ENCODE assay signal across 13 cellular contexts in genomic region chr1:38061883-38062328, GRCh38. TPM values are rescaled to one million over a fixed set of nuclear protein-coding genes. Genes with fewer than 3 reads are reported as not detected.
A peak's percentile ranks its signal among the peaks of the same experiment; 100 is the strongest.
DNase-seq lines count a peak whose midpoint lies in the region; ATAC-seq and TF ChIP-seq lines count a peak whose summit lies in the region.
"Had no signal": no experiment of that assay in that cellular context is flagged by ENCODE, and none has a peak within 500 bp of the region (broad histone marks: within the 10 kb centered on the region; RNA-seq: fewer than 3 reads in every experiment).

No MANE protein-coding gene starts in this region.

- peaks cover 84% of the 10 kb centered on the region for H3K4me1 ChIP-seq in A673 (ENCODE audit: insufficient read depth, low read length, poor library complexity, severe bottlenecking)

- CTCF ChIA-PET in A673 (lab: Charles Lee) = interaction anchor here (0.7 to 2.4 kb wide), 3 partner anchors 10 to 21 kb away, joined by 3 to 20 read pairs (median 4); partner anchors contain the start of gene POU3F1

- peak; percentile 45 for ATAC-seq in GM18861 (IDR thresholded peaks at IDR 0.05; ENCODE audit: unreplicated experiment)
- ATAC-seq in GM21786 (IDR thresholded peaks at IDR 0.05; ENCODE audit: unreplicated experiment) = peak; percentile 78
- peak; percentile 66 for ATAC-seq in HG03460 (IDR thresholded peaks at IDR 0.05; ENCODE audit: unreplicated experiment)

- TF ChIP-seq CTCF in A673 (conservative IDR thresholded peaks at IDR 0.05; ENCODE audit: low read depth, low read length) (no peak), HFFc6 (IDR thresholded peaks at IDR 0.05) (no peak), chondrocyte (IDR thresholded peaks at IDR 0.05) (no peak)

- no TSS peak for BruUV-seq in A673 (replicated peaks; lab: Mats Ljungman, UMichigan)

- no peak overlapping the region for H3K4me3 Mint-ChIP-seq in HFFc6
- no peak overlapping the region for H3K4me3 Mint-ChIP-seq in chondrocyte (ENCODE audit: unreplicated experiment)

- peaks cover 20% of the 10 kb centered on the region for H3K27me3 Mint-ChIP-seq in HFFc6 (ENCODE audit: insufficient read depth)
- no peaks in the 10 kb centered on the region for H3K27me3 Mint-ChIP-seq in chondrocyte (ENCODE audit: low read depth)

- intact Hi-C loops in A673 (cut with micrococcal nuclease; ENCODE audit: unreplicated experiment) = loop anchor here (1.0 to 2.0 kb wide), 3 partner anchors 425 to 667 kb away; no protein-coding TSS in a partner anchor

- no peaks in the 10 kb centered on the region for H3K9me3 ChIP-seq in A673 (ENCODE audit: low read depth, low read length, poor library complexity, severe bottlenecking)
- H3K9me3 ChIP-seq: suprapubic skin had no signal

- H3K36me3 ChIP-seq in A673 (ENCODE audit: insufficient read depth, low read length, poor library complexity, severe bottlenecking) = no peaks in the 10 kb centered on the region
- H3K36me3 ChIP-seq: suprapubic skin had no signal

- peak overlapping the region; percentile 9 for H3K4me3 ChIP-seq in A673 (ENCODE audit: low read depth, low read length, poor library complexity, severe bottlenecking)
- H3K4me3 ChIP-seq: suprapubic skin had no signal

- no peaks in the 10 kb centered on the region for H3K27me3 ChIP-seq in A673 (replicated peaks; ENCODE audit: insufficient read depth, low read depth, low read length, poor library complexity)
- H3K27me3 ChIP-seq: suprapubic skin had no signal

- H3K4me1 Mint-ChIP-seq in HFFc6 (ENCODE audit: low read depth) (peaks cover 11% of the 10 kb centered on the region), chondrocyte (ENCODE audit: low read depth) (peaks cover 15% of the 10 kb centered on the region)

- H3K36me3 Mint-ChIP-seq in HFFc6 (ENCODE audit: low read depth) (no peaks in the 10 kb centered on the region), chondrocyte (ENCODE audit: low read depth) (no peaks in the 10 kb centered on the region)

- H3K27ac ChIP-seq in A673 (ENCODE audit: low read depth, low read length, poor library complexity, severe bottlenecking) = peak overlapping the region; percentile 99
- H3K27ac ChIP-seq: suprapubic skin had no signal

- DNase-seq in A673 (ENCODE audit: low spot score) = peak; percentile 92
- no peak for DNase-seq in activated gamma-delta T cell (lab: John Stamatoyannopoulos, UW)
- no peak for DNase-seq in LoVo (ENCODE audit: low spot score)
- no peak for DNase-seq in HFFc6
- DNase-seq in chondrocyte (ENCODE audit: low spot score) = no peak
- DNase-seq: hypothalamus, NCI-H1694 had no signal

- H3K9me3 Mint-ChIP-seq in HFFc6 (no peaks in the 10 kb centered on the region), chondrocyte (ENCODE audit: low read depth) (no peaks in the 10 kb centered on the region)

- H3K27ac Mint-ChIP-seq in HFFc6 (no peak overlapping the region), chondrocyte (ENCODE audit: unreplicated experiment) (no peak overlapping the region)

- POLR2A ChIA-PET in A673 (lab: Charles Lee; ENCODE audit: low non-redundant PET) = no interaction called here

RNA-seq across cellular contexts. Expression of gene POU3F1, which starts 15.3 kb away (rescaled TPM):
- 83.3 and 92.9 TPM in 2 replicates for total RNA-seq in A673 (2021)
- total RNA-seq in HFFc6 (2021; fragmentation: NEBNext Ultra II Directional; extraction: Animal tissue kit (Norgen Biotek cat#: 25700)) = under 1 TPM in 1 of 6 experiments, not detected in 5; 0.11 TPM
- 1.3 to 11.7 TPM (median 1.6 TPM) in 3 replicates for total RNA-seq in chondrocyte
- total RNA-seq: HT1080; T-helper 2 cell treated with Interferon-gamma antibody and Interleukin-4, amounts not matched to agents 100 ng/mL and 5 ng/mL, for 36 hours had no signal

RNA-seq across cellular contexts. Expression of gene UTP11, which starts 49.4 kb away (rescaled TPM):
- total RNA-seq in A673 (2021) (109 and 113 TPM in 2 replicates), chondrocyte (26.4 to 35.6 TPM (median 32.3 TPM) in 3 replicates)
- total RNA-seq in HFFc6 (2021; fragmentation: NEBNext Ultra II Directional; extraction: Animal tissue kit (Norgen Biotek cat#: 25700)) = 10 to 100 TPM; 41.4 to 57.1 (median 49.2) TPM

RNA-seq across cellular contexts. Expression of gene FHL3, which starts 56.6 kb away (rescaled TPM):
- total RNA-seq in A673 (2021) (89.5 and 106 TPM in 2 replicates), chondrocyte (57.9 to 72.6 TPM (median 58.9 TPM) in 3 replicates)
- total RNA-seq in HFFc6 (2021; fragmentation: NEBNext Ultra II Directional; extraction: Animal tissue kit (Norgen Biotek cat#: 25700)) = 10 to 100 TPM; 29.4 to 40.9 (median 33.2) TPM
